In genomic region chr6:149863596-149863845, GRCh38 we compare ENCODE assay signal across 7 cellular contexts. TPM values are rescaled to one million over a fixed set of nuclear protein-coding genes. Genes with fewer than 3 reads are reported as not detected.
DNase-seq lines count a peak whose midpoint lies in the region; ATAC-seq and TF ChIP-seq lines count a peak whose summit lies in the region.

No MANE protein-coding gene starts in this region.

- no peak overlapping the region for H3K27ac Mint-ChIP-seq in brain

- peaks cover 12% of the 10 kb centered on the region for H3K36me3 Mint-ChIP-seq in brain

- H3K4me1 Mint-ChIP-seq in brain, result peaks cover 54% of the 10 kb centered on the region

- DNase-seq in hippocampal formation (lab: John Stamatoyannopoulos, UW) (no peak), dermis blood vessel endothelial cell (no peak), amniotic stem cell (lab: John Stamatoyannopoulos, UW) (no peak)

- no peaks in the 10 kb centered on the region for H3K9me3 Mint-ChIP-seq in brain

- peaks cover 9% of the 10 kb centered on the region for H3K27me3 ChIP-seq in mononuclear cell (ENCODE audit: insufficient read depth, low read length)

- ATAC-seq in GM19351 (IDR thresholded peaks at IDR 0.05; ENCODE audit: unreplicated experiment), result peak; percentile 16
- ATAC-seq in HG03280 (IDR thresholded peaks at IDR 0.05; ENCODE audit: unreplicated experiment), result peak; percentile 2

- no peak for TF ChIP-seq CTCF in brain (conservative IDR thresholded peaks at IDR 0.05)

- H3K4me3 Mint-ChIP-seq in brain, result peak overlapping the region in 4 of 5 experiments; percentile 28 to 71 (median 60)

- peaks cover 11% of the 10 kb centered on the region for H3K27me3 Mint-ChIP-seq in brain

- peak overlapping the region; percentile 49 for H3K4me3 ChIP-seq in mononuclear cell (ENCODE audit: low read length)

- H3K9me3 ChIP-seq in mononuclear cell (ENCODE audit: low read depth, low read length), result no peaks in the 10 kb centered on the region

- H3K4me1 ChIP-seq in mononuclear cell (ENCODE audit: insufficient read depth, low read length), result peaks cover 21% of the 10 kb centered on the region

RNA-seq across cellular contexts. Expression of gene LRP11, which starts 0.6 kb away (rescaled TPM):
- polyA plus RNA-seq in brain (ENCODE audit: insufficient read depth, low read depth, low replicate concordance), result 32.6 TPM
- total RNA-seq in mononuclear cell, result 0.21 TPM
- total RNA-seq in dermis blood vessel endothelial cell, result 13.3 and 37.6 TPM in 2 replicates

RNA-seq across cellular contexts. Expression of gene RAET1E, which starts 34.4 kb away (rescaled TPM):
- 0.17 TPM for polyA plus RNA-seq in brain (ENCODE audit: insufficient read depth, low read depth, low replicate concordance)
- total RNA-seq in mononuclear cell (not detected), dermis blood vessel endothelial cell (0.09 TPM in 1 of 2 replicates, not detected in the other)

RNA-seq across cellular contexts. Expression of gene RAET1G, which starts 59.4 kb away (rescaled TPM):
- not detected for polyA plus RNA-seq in brain (ENCODE audit: insufficient read depth, low read depth, low replicate concordance)
- total RNA-seq in mononuclear cell, result not detected
- not detected in 2 replicates for total RNA-seq in dermis blood vessel endothelial cell

Comparison
In these comparisons a context has a peak if more than half of its experiments do, and no peak if none do; other contexts are left out.
1. RNA of gene LRP11, which starts 0.6 kb away (total RNA-seq): 13.3 to 37.6 TPM in dermis blood vessel endothelial cell; 0.21 TPM in mononuclear cell (single experiment); every median in the first group is over 10 times any median in the second.